14 cellular contexts compared by ENCODE assay signal in genomic region chr13:110416131-110416584, GRCh38.
A peak's percentile ranks its signal among the peaks of the same experiment; 100 is the strongest.
DNase-seq lines count a peak whose midpoint lies in the region; ATAC-seq, FAIRE-seq and TF ChIP-seq lines count a peak whose summit lies in the region.
"Had no signal": no experiment of that assay in that cellular context is flagged by ENCODE, and none has a peak within 500 bp of the region (broad histone marks: within the 10 kb centered on the region; RNA-seq: fewer than 3 reads in every experiment).

No MANE protein-coding gene starts in this region.

- H2AFZ ChIP-seq in hepatocyte: no peak overlapping the region

- H3K9me2 ChIP-seq in hepatocyte (replicated peaks; ENCODE audit: insufficient read depth): no peaks in the 10 kb centered on the region

- peaks cover 96% of the 10 kb centered on the region for H3K4me1 Mint-ChIP-seq in chondrocyte (ENCODE audit: low read depth)

- H3K4me1 ChIP-seq in hepatocyte (ENCODE audit: insufficient read depth) (peaks cover 28% of the 10 kb centered on the region), skeletal muscle satellite cell (ENCODE audit: control insufficient read depth, insufficient read depth, low read length) (peaks cover 52% of the 10 kb centered on the region)

- WGBS in hepatocyte (ENCODE audit: low lambda C conversion rate, missing lambda C conversion rate): 91% methylated on average over 4 of the region's 4 CpGs

- peaks cover 30% of the 10 kb centered on the region for H3K36me3 Mint-ChIP-seq in chondrocyte (ENCODE audit: low read depth)

- no peak for TF ChIP-seq CTCF in chondrocyte (IDR thresholded peaks at IDR 0.05)
- no peak for TF ChIP-seq CTCF in hepatocyte (IDR thresholded peaks at IDR 0.05; ENCODE audit: poor library complexity)

- in situ Hi-C loops in G401 (cut with HindIII; ENCODE audit: low sequenced_read_pairs): no loop called here

- H3K4me3 ChIP-seq in hepatocyte (no peak overlapping the region), skeletal muscle satellite cell (ENCODE audit: low read length) (peak overlapping the region; percentile 55)

- peak overlapping the region; percentile 95 for H3K27ac Mint-ChIP-seq in chondrocyte (ENCODE audit: unreplicated experiment)
- H3K27ac Mint-ChIP-seq: T-helper 1 cell treated with Interleukin-12 subunit alpha and Interleukin-12 subunit beta and Interleukin-4 antibody, amounts not matched to agents 30 μg/mL and 1 μg/mL, for 36 hours had no signal

- no peaks in the 10 kb centered on the region for H3K9me3 ChIP-seq in hepatocyte (ENCODE audit: low read depth)
- no peaks in the 10 kb centered on the region for H3K9me3 ChIP-seq in skeletal muscle satellite cell (replicated peaks; ENCODE audit: low read length)

- H3K27me3 ChIP-seq in hepatocyte (no peaks in the 10 kb centered on the region), skeletal muscle satellite cell (ENCODE audit: control insufficient read depth, insufficient read depth, low read length) (no peaks in the 10 kb centered on the region)

- no peaks in the 10 kb centered on the region for H3K79me2 ChIP-seq in hepatocyte

- H3K36me3 ChIP-seq in hepatocyte (replicated peaks; ENCODE audit: insufficient read depth, low read depth): no peaks in the 10 kb centered on the region
- H3K36me3 ChIP-seq in skeletal muscle satellite cell (ENCODE audit: insufficient read depth, low read length): peaks cover 5% of the 10 kb centered on the region

- H4K20me1 ChIP-seq in hepatocyte (ENCODE audit: insufficient read depth, poor library complexity, severe bottlenecking): no peaks in the 10 kb centered on the region

- H3K27me3 Mint-ChIP-seq in chondrocyte (ENCODE audit: low read depth): no peaks in the 10 kb centered on the region

- no peaks in the 10 kb centered on the region for H3K9me3 Mint-ChIP-seq in chondrocyte (ENCODE audit: low read depth)
- H3K9me3 Mint-ChIP-seq: T-helper 1 cell treated with Interleukin-12 subunit alpha and Interleukin-12 subunit beta and Interleukin-4 antibody, amounts not matched to agents 30 μg/mL and 1 μg/mL, for 36 hours had no signal

- H3K9ac ChIP-seq in skeletal muscle satellite cell (ENCODE audit: low read depth, low read length): peak overlapping the region; percentile 73

- peak overlapping the region; percentile 70 for H3K27ac ChIP-seq in hepatocyte
- H3K27ac ChIP-seq: C4-2B had no signal

- DNase-seq in G401 (ENCODE audit: low spot score) (peak; percentile 4), chondrocyte (ENCODE audit: low spot score) (no peak), hepatocyte (ENCODE audit: low spot score) (no peak), SW480 (ENCODE audit: low spot score) (no peak), urothelium cell line (ENCODE audit: low spot score) (no peak), Ammon's horn (ENCODE audit: low spot score) (no peak)
- DNase-seq: activated CD4-positive, alpha-beta T cell treated with anti-CD3 and anti-CD28 coated beads, Interleukin-2, amount 50 U/mL, for 1 hour; cerebellar nuclear complex; NCI-H1092; NCI-H446 treated with DMSO at 0.1 percent for 48 hours had no signal

- FAIRE-seq in urothelium cell line (lab: Jason Lieb, UNC): no peak

- H3K4me2 ChIP-seq in hepatocyte: no peak overlapping the region
- H3K4me2 ChIP-seq in skeletal muscle satellite cell (ENCODE audit: low read length): peak overlapping the region; percentile 72

- no peak for ATAC-seq in GM19395 (IDR thresholded peaks at IDR 0.05; ENCODE audit: unreplicated experiment)

- H3K4me3 Mint-ChIP-seq in chondrocyte (ENCODE audit: unreplicated experiment): no peak overlapping the region
- H3K4me3 Mint-ChIP-seq: T-helper 1 cell treated with Interleukin-12 subunit alpha and Interleukin-12 subunit beta and Interleukin-4 antibody, amounts not matched to agents 30 μg/mL and 1 μg/mL, for 36 hours had no signal
